14 cellular contexts compared by ENCODE assay signal in the genomic region with DNA sequence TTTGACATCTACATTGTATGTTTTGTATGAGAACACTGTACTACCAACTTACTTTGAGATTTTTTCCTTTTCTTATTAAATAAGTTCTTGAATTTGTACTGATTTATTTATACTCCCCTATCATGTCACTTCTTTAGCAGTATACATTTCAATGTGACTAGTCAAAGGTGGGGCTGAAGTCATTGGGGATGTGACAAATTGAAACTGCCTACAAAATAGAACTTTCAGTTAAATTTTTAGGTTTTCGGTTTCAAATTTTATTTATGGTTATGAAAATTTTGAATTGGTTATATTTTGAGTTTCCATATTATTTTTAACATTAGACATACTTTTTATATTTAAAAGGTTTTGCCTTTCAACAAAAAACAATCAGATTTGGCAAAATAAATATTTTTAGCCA.
DNase-seq lines count a peak whose midpoint lies in the region; ATAC-seq and TF ChIP-seq lines count a peak whose summit lies in the region.
"Had no signal": no experiment of that assay in that cellular context is flagged by ENCODE, and none has a peak within 500 bp of the region (broad histone marks: within the 10 kb centered on the region; RNA-seq: fewer than 3 reads in every experiment).

No MANE protein-coding gene starts in this region.

- no peak for TF ChIP-seq CTCF in brain microvascular endothelial cell (IDR thresholded peaks at IDR 0.05; ENCODE audit: low read depth, low read length, missing control alignments)

- H3K27ac ChIP-seq in brain microvascular endothelial cell, result no peak overlapping the region
- H3K27ac ChIP-seq: ascending aorta, HL-60 had no signal

- no peak overlapping the region for H3K4me3 ChIP-seq in brain microvascular endothelial cell (ENCODE audit: low read depth, low read length)
- H3K4me3 ChIP-seq: ascending aorta had no signal

- no peaks in the 10 kb centered on the region for H3K36me3 ChIP-seq in brain microvascular endothelial cell (replicated peaks)
- H3K36me3 ChIP-seq: ascending aorta had no signal

- peak; percentile 61 for ATAC-seq in GM18502 (IDR thresholded peaks at IDR 0.05; ENCODE audit: poor library complexity, unreplicated experiment)
- peak; percentile 53 for ATAC-seq in GM19463 (IDR thresholded peaks at IDR 0.05; ENCODE audit: unreplicated experiment)
- ATAC-seq in HG02840 (IDR thresholded peaks at IDR 0.05; ENCODE audit: low FRiP score, unreplicated experiment), result peak; percentile 61
- peak; percentile 48 for ATAC-seq in HG03442 (IDR thresholded peaks at IDR 0.05; ENCODE audit: unreplicated experiment)
- ATAC-seq in sciatic nerve, result no peak
- ATAC-seq in left colon, result no peak

- intact Hi-C loops in sciatic nerve (cut with DNase I), result no loop called here
- intact Hi-C loops in left colon (cut with DNase I, micrococcal nuclease), result no loop called here

- no peaks in the 10 kb centered on the region for H3K27me3 ChIP-seq in brain microvascular endothelial cell (replicated peaks)
- H3K27me3 ChIP-seq: ascending aorta had no signal

- in situ Hi-C loops in brain microvascular endothelial cell (cut with HindIII; ENCODE audit: low pct_ligation_motif_present, low sequenced_read_pairs), result no loop called here

- DNase-seq in sciatic nerve (ENCODE audit: low spot score), result no peak
- no peak for DNase-seq in NCI-H2171 (lab: John Stamatoyannopoulos, UW)
- no peak for DNase-seq in brain microvascular endothelial cell
- DNase-seq in left colon, result no peak
- DNase-seq: activated CD4-positive, alpha-beta T cell treated with anti-CD3 and anti-CD28 coated beads for 4 hours; DMS79; stimulated activated CD4-positive, alpha-beta T cell treated with anti-CD3 and anti-CD28 coated beads, Interleukin-4, amount 100 ng/mL, for 1 hour; stimulated activated naive B cell treated with anti-CD40 and anti-IgM and Interleukin-4, amounts not matched to agents 10 μg/mL and 1 μg/mL and 100 μg/mL, for 72 hours had no signal

Comparison
In these comparisons a context has a peak if more than half of its experiments do, and no peak if none do; other contexts are left out.
1. ATAC-seq: peak in GM18502 (single experiment), GM19463 (single experiment), HG02840 (single experiment) and HG03442 (single experiment); none in sciatic nerve (single experiment) and left colon (single experiment).